In genomic region chr3:170000051-170000450, GRCh38 we compare ENCODE assay signal across 1 cellular context.
TF ChIP-seq lines count a peak whose summit lies in the region.

No MANE protein-coding gene starts in this region.

TF ChIP-seq in IMR-90, 13 proteins besides CTCF, POLR2A, EP300 and RAD21:
- TF ChIP-seq MXI1 (IDR thresholded peaks at IDR 0.05; ENCODE audit: borderline replicate concordance, low read depth, low read length) (no peak), MAFK (IDR thresholded peaks at IDR 0.05; ENCODE audit: low read depth, low read length) (no peak), CHD1 (IDR thresholded peaks at IDR 0.05; ENCODE audit: low read depth, low read length) (no peak), MAZ (IDR thresholded peaks at IDR 0.05; ENCODE audit: borderline replicate concordance, low read depth, low read length) (no peak), NFE2L2 (IDR thresholded peaks at IDR 0.05; ENCODE audit: low read depth, low read length) (no peak), CEBPB (IDR thresholded peaks at IDR 0.05; ENCODE audit: low read depth, low read length) (no peak)
